Comparison of ENCODE assay signal across 16 cellular contexts in the genomic region with DNA sequence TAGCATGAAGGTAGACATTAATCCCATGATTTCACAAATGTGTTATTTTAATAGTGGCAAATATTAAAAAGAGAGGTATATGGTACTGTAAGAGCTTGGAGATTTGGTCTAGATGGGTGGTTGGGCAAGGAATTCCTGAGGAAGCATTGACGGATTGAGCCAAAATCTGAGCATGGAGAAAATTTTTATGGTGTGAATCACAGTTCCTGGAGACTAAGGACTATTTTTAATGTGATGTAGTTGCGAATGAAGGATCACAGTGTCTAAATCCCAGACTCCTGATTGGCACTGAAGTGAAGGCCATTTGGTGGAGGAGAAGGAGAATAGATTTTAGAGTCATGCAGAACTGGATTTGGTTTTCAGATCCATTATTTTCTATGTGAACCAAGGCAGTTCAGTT.
A peak's percentile ranks its signal among the peaks of the same experiment; 100 is the strongest.
DNase-seq lines count a peak whose midpoint lies in the region; ATAC-seq and TF ChIP-seq lines count a peak whose summit lies in the region.
"Had no signal": no experiment of that assay in that cellular context is flagged by ENCODE, and none has a peak within 500 bp of the region (broad histone marks: within the 10 kb centered on the region; RNA-seq: fewer than 3 reads in every experiment).

No MANE protein-coding gene starts in this region.

- WGBS in esophagus muscularis mucosa, result 34% methylated on average over 2 of the region's 2 CpGs
- no CpG with 5 or more reads among the region's 2 CpGs for WGBS in H9 (ENCODE audit: extremely low coverage, insufficient read length, low lambda C conversion rate)

- H3K79me2 ChIP-seq in H9 (ENCODE audit: insufficient read depth, low read length), result no peaks in the 10 kb centered on the region

- H3K36me3 ChIP-seq in esophagus muscularis mucosa, result no peaks in the 10 kb centered on the region
- H3K36me3 ChIP-seq: prostate gland, vagina had no signal

- no peak overlapping the region for H3K4me2 ChIP-seq in H9 (ENCODE audit: insufficient read depth, insufficient read length, low read length)

- TF ChIP-seq POLR2A in esophagus muscularis mucosa (IDR thresholded peaks at IDR 0.05; ENCODE audit: low read depth), result no peak

- no peak overlapping the region for H3K27ac ChIP-seq in esophagus muscularis mucosa (replicated peaks in 1 of 4)
- no peak overlapping the region for H3K27ac ChIP-seq in H9 (ENCODE audit: insufficient read length, low read depth, low read length)
- H3K27ac ChIP-seq: prostate gland, vagina had no signal

- no peaks in the 10 kb centered on the region for H4K20me1 ChIP-seq in H9 (ENCODE audit: control insufficient read depth, insufficient read depth, insufficient read length)

- H3K27ac Mint-ChIP-seq in H9, result no peak overlapping the region
- H3K27ac Mint-ChIP-seq: CD14-positive monocyte; T-helper 2 cell treated with Interferon-gamma antibody and Interleukin-4, amounts not matched to agents 5 μg/mL and 100 μg/mL, for 36 hours had no signal

- H3K9ac ChIP-seq in H9 (ENCODE audit: extremely low read depth, insufficient read length, low read length), result no peak overlapping the region

- no peak for TF ChIP-seq EP300 in esophagus muscularis mucosa (IDR thresholded peaks at IDR 0.05)

- TF ChIP-seq CTCF in esophagus muscularis mucosa (IDR thresholded peaks at IDR 0.05) (no peak), H9 (conservative IDR thresholded peaks at IDR 0.05) (no peak)

- H3K4ac ChIP-seq in H9 (ENCODE audit: low read depth, low read length), result no peak overlapping the region

- no peaks in the 10 kb centered on the region for H3K9me3 Mint-ChIP-seq in H9
- H3K9me3 Mint-ChIP-seq: CD14-positive monocyte; T-helper 2 cell treated with Interferon-gamma antibody and Interleukin-4, amounts not matched to agents 5 μg/mL and 100 μg/mL, for 36 hours had no signal

- H3T11ph ChIP-seq in H9 (ENCODE audit: low read length), result no peak overlapping the region

- no peak overlapping the region for H3K56ac ChIP-seq in H9 (ENCODE audit: insufficient read length, low read depth, low read length)

- H4K8ac ChIP-seq in H9 (replicated peaks; ENCODE audit: insufficient read length, low read depth, low read length), result no peak overlapping the region

- H3K79me1 ChIP-seq in H9 (ENCODE audit: insufficient read depth, low read depth, low read length, poor library complexity, severe bottlenecking), result no peaks in the 10 kb centered on the region

- H3K4me1 ChIP-seq in esophagus muscularis mucosa, result no peaks in the 10 kb centered on the region
- no peaks in the 10 kb centered on the region; the same call in 1 of the 2 replicates for H3K4me1 ChIP-seq in H9 (ENCODE audit: insufficient read depth, low read length)
- H3K4me1 ChIP-seq: prostate gland, vagina had no signal

- no peak overlapping the region for H3K23ac ChIP-seq in H9 (ENCODE audit: insufficient read length, low read depth, low read length)

- no peak overlapping the region for H2AFZ ChIP-seq in H9 (ENCODE audit: low read length)

- H2BK15ac ChIP-seq in H9 (ENCODE audit: low read depth, low read length), result no peak overlapping the region

- no peak overlapping the region for H3K14ac ChIP-seq in H9 (ENCODE audit: insufficient read depth, low read length)

- H2BK20ac ChIP-seq in H9 (ENCODE audit: low read depth, low read length, poor library complexity, severe bottlenecking), result no peak overlapping the region

- H3K27me3 ChIP-seq in esophagus muscularis mucosa, result no peaks in the 10 kb centered on the region
- H3K27me3 ChIP-seq in H9 (ENCODE audit: insufficient read depth, low read length), result no peaks in the 10 kb centered on the region
- H3K27me3 ChIP-seq: vagina had no signal

- H4K5ac ChIP-seq in H9 (ENCODE audit: insufficient read length, low read depth, low read length), result no peak overlapping the region

- no peaks in the 10 kb centered on the region for H3K36me3 Mint-ChIP-seq in H9 (ENCODE audit: insufficient read depth in 1 of 3, low read depth in 3 of 3)
- H3K36me3 Mint-ChIP-seq: CD14-positive monocyte had no signal

- peaks cover 6% of the 10 kb centered on the region for H3K27me3 Mint-ChIP-seq in H9 (ENCODE audit: low read depth)

- no peak overlapping the region for H2BK12ac ChIP-seq in H9 (ENCODE audit: insufficient read length, low read depth, low read length)

- no peak overlapping the region for H2BK5ac ChIP-seq in H9 (ENCODE audit: insufficient read length, low read length)

- no peak overlapping the region for H2AK5ac ChIP-seq in H9 (ENCODE audit: insufficient read length, low read length)

- H3K18ac ChIP-seq in H9 (ENCODE audit: insufficient read length, low read depth, low read length), result no peak overlapping the region

- H3K4me3 ChIP-seq in esophagus muscularis mucosa, result no peak overlapping the region
- H3K4me3 ChIP-seq: prostate gland, vagina had no signal

- no peaks in the 10 kb centered on the region for H3K9me3 ChIP-seq in esophagus muscularis mucosa
- no peaks in the 10 kb centered on the region for H3K9me3 ChIP-seq in H9 (ENCODE audit: control insufficient read depth, low read depth, low read length)
- H3K9me3 ChIP-seq: prostate gland, vagina had no signal

- ATAC-seq in HG03571 (IDR thresholded peaks at IDR 0.05; ENCODE audit: unreplicated experiment), result no peak
- no peak for ATAC-seq in HG02938 (IDR thresholded peaks at IDR 0.05; ENCODE audit: unreplicated experiment)
- ATAC-seq: Panc1 had no signal

- intact Hi-C loops in esophagus muscularis mucosa (cut with DNase I), result no loop called here

- H3K4me1 Mint-ChIP-seq in H9, result peaks cover 4 to 9% of the 10 kb centered on the region in 2 experiments; a peak in 3 of 4 replicates
- H3K4me1 Mint-ChIP-seq: CD14-positive monocyte had no signal

- no peak overlapping the region for H4K91ac ChIP-seq in H9 (ENCODE audit: insufficient read length, low read depth, low read length)

- DNase-seq in COLO829 (ENCODE audit: low spot score) (peak; percentile 33), RPMI7951 (ENCODE audit: low read depth) (peak; percentile 87), esophagus muscularis mucosa (ENCODE audit: extremely low spot score) (peak; percentile 50), renal cortical epithelial cell (ENCODE audit: low read depth) (peak; percentile 62), HuH-7 (ENCODE audit: low spot score) (no peak), H9 (no peak)
- DNase-seq: activated CD4-positive, alpha-beta T cell treated with anti-CD3 and anti-CD28 coated beads, Interleukin-2, amount 50 U/mL, for 4 hours; activated effector memory CD4-positive, alpha-beta T cell treated with anti-CD3 and anti-CD28 coated beads, Interleukin-2, amount 50 U/mL, for 16 hours; central memory CD4-positive, alpha-beta T cell had no signal

- no peaks in the 10 kb centered on the region for H3K23me2 ChIP-seq in H9 (ENCODE audit: insufficient read length, low read depth, low read length, poor library complexity, severe bottlenecking)

- no peak overlapping the region for H3K4me3 Mint-ChIP-seq in H9
- H3K4me3 Mint-ChIP-seq: CD14-positive monocyte; T-helper 2 cell treated with Interferon-gamma antibody and Interleukin-4, amounts not matched to agents 5 μg/mL and 100 μg/mL, for 36 hours had no signal

- no peak overlapping the region for H2BK120ac ChIP-seq in H9 (ENCODE audit: low read depth, low read length, poor library complexity, severe bottlenecking)

Comparison
In these comparisons a context has a peak if more than half of its experiments do, and no peak if none do; other contexts are left out.
1. DNase-seq: peak in COLO829 (single experiment), RPMI7951 (single experiment), esophagus muscularis mucosa (single experiment) and renal cortical epithelial cell (single experiment); none in HuH-7 (single experiment) and H9 (single experiment).